Comparison of ENCODE assay signal across 10 cellular contexts in the genomic region with DNA sequence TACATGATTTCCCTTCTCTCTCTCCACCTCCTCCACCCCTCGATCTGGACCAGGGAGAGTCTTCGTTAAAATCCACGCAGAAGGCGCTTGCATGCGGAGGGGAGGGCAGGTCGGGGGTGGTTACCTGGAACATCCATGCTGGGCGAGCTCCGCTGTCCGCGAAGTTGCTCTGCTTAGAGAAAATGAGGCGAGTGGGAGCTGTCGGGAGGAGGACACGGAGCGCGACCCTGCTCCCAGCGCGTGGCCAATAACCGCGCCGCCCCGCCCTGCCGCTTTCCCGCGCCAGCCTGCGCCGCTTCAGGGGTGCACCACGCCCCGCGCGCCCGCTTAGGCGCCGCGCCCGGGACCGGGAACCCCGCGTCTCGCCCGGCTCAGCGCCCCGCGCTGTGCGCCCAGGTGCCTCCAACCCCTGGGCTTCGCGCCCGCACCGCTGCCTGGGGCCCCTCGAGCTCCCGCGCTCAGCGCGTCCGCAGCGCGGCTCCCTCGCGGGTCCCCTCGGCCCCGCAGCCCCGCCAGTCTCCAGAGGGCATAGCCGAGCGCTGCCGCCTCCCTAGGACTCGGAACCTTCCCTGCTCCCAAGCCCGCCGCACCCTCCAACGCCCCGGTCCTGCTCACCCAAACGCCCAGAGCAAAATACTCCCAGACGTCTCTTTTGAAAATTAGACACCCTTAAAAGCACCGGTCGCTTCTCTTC. TPM values are rescaled to one million over a fixed set of nuclear protein-coding genes. Genes with fewer than 3 reads are reported as not detected.
DNase-seq lines count a peak whose midpoint lies in the region; ATAC-seq lines count a peak whose summit lies in the region.
"Had no signal": no experiment of that assay in that cellular context is flagged by ENCODE, and none has a peak within 500 bp of the region (broad histone marks: within the 10 kb centered on the region; RNA-seq: fewer than 3 reads in every experiment).

No MANE protein-coding gene starts in this region.

- H3K4me3 ChIP-seq in iPS-11a (ENCODE audit: low read depth, low read length) = peak overlapping the region; percentile 10
- peak overlapping the region; percentile 49 to 54 for H3K4me3 ChIP-seq in stomach smooth muscle (ENCODE audit: low read length in 2 of 2)

- H3K27me3 ChIP-seq in stomach smooth muscle (ENCODE audit: control insufficient read depth in 1 of 2, insufficient read depth in 2 of 2, low read length in 2 of 2) = peaks cover 7 to 33% of the 10 kb centered on the region in 2 donors

- peak overlapping the region; percentile 5 for H3K27ac Mint-ChIP-seq in T-helper 1 cell treated with Interleukin-12 subunit alpha and Interleukin-12 subunit beta and Interleukin-4 antibody, amounts not matched to agents 30 μg/mL and 1 μg/mL, for 36 hours
- H3K27ac Mint-ChIP-seq in T-cell = no peak overlapping the region

- H3K36me3 Mint-ChIP-seq in T-helper 1 cell treated with Interleukin-12 subunit alpha and Interleukin-12 subunit beta and Interleukin-4 antibody, amounts not matched to agents 30 μg/mL and 1 μg/mL, for 36 hours (ENCODE audit: low read depth) = no peaks in the 10 kb centered on the region
- H3K36me3 Mint-ChIP-seq in T-cell = no peaks in the 10 kb centered on the region

- no peaks in the 10 kb centered on the region for H3K9me3 Mint-ChIP-seq in T-helper 1 cell treated with Interleukin-12 subunit alpha and Interleukin-12 subunit beta and Interleukin-4 antibody, amounts not matched to agents 30 μg/mL and 1 μg/mL, for 36 hours
- no peaks in the 10 kb centered on the region for H3K9me3 Mint-ChIP-seq in T-cell

- CTCF ChIA-PET in T-cell (lab: Charles Lee) = interaction anchor here in 1 of 2 donors (0.7 kb wide), 2 partner anchors 18 to 927 kb away, joined by 4 to 7 read pairs; no protein-coding TSS in a partner anchor

- H3K9me3 ChIP-seq in stomach smooth muscle (ENCODE audit: control insufficient read depth in 2 of 2, low read length in 2 of 2) = no peaks in the 10 kb centered on the region

- H3K36me3 ChIP-seq in stomach smooth muscle (ENCODE audit: control insufficient read depth in 2 of 2, insufficient read depth in 2 of 2, low read length in 2 of 2) = no peaks in the 10 kb centered on the region
- H3K36me3 ChIP-seq: BLaER1 treated with 17β-estradiol and CSF1 and Interleukin-3, amounts not matched to agents 10 nM and 100 nM had no signal

- POLR2A ChIA-PET in T-cell (lab: Charles Lee) = no interaction called here

- ATAC-seq in T-cell (replicated peaks in 1 of 4) (no peak), HG03432 (IDR thresholded peaks at IDR 0.05; ENCODE audit: unreplicated experiment) (no peak)

- H3K4me3 Mint-ChIP-seq in T-helper 1 cell treated with Interleukin-12 subunit alpha and Interleukin-12 subunit beta and Interleukin-4 antibody, amounts not matched to agents 30 μg/mL and 1 μg/mL, for 36 hours = no peak overlapping the region
- peak overlapping the region in 2 of 3 donors; percentile 36 to 55 for H3K4me3 Mint-ChIP-seq in T-cell

- H3K27ac ChIP-seq in stomach smooth muscle (ENCODE audit: low read length) = no peak overlapping the region
- H3K27ac ChIP-seq: BLaER1 treated with 17β-estradiol and CSF1 and Interleukin-3, amounts not matched to agents 10 nM and 100 nM had no signal

- H3K4me1 Mint-ChIP-seq in T-helper 1 cell treated with Interleukin-12 subunit alpha and Interleukin-12 subunit beta and Interleukin-4 antibody, amounts not matched to agents 30 μg/mL and 1 μg/mL, for 36 hours (ENCODE audit: low read depth) = no peaks in the 10 kb centered on the region
- H3K4me1 Mint-ChIP-seq in T-cell = peaks cover 5 to 6% (median 6%) of the 10 kb centered on the region in 3 donors

- peaks cover 9% of the 10 kb centered on the region for H3K4me1 ChIP-seq in stomach smooth muscle (ENCODE audit: control insufficient read depth, insufficient read depth, low read length)
- H3K4me1 ChIP-seq: BLaER1 treated with 17β-estradiol and CSF1 and Interleukin-3, amounts not matched to agents 10 nM and 100 nM had no signal

- no peak for DNase-seq in T-helper 1 cell
- no peak for DNase-seq in T-cell
- no peak for DNase-seq in NCI-H524 treated with DMSO at 0.1 percent for 48 hours (lab: John Stamatoyannopoulos, UW)
- DNase-seq in OCI-M1 (lab: John Stamatoyannopoulos, UW) = no peak

- no peak overlapping the region for H3K9ac ChIP-seq in stomach smooth muscle (ENCODE audit: low read length in 2 of 2)
- H3K9ac ChIP-seq: BLaER1 treated with 17β-estradiol and CSF1 and Interleukin-3, amounts not matched to agents 10 nM and 100 nM had no signal

- peaks cover 44% of the 10 kb centered on the region for H3K27me3 Mint-ChIP-seq in T-helper 1 cell treated with Interleukin-12 subunit alpha and Interleukin-12 subunit beta and Interleukin-4 antibody, amounts not matched to agents 30 μg/mL and 1 μg/mL, for 36 hours (ENCODE audit: low read depth)
- peaks cover 35 to 39% of the 10 kb centered on the region in 2 donors for H3K27me3 Mint-ChIP-seq in T-cell

RNA-seq across cellular contexts. Expression of a gene that starts 0.6 kb away (rescaled TPM):
- total RNA-seq in T-cell = not detected
- total RNA-seq: sciatic nerve had no signal
